In genomic region chr18:69947361-69948106, GRCh38 we compare ENCODE assay signal across 8 cellular contexts. TPM values are rescaled to one million over a fixed set of nuclear protein-coding genes. Genes with fewer than 3 reads are reported as not detected.
DNase-seq lines count a peak whose midpoint lies in the region; ATAC-seq and TF ChIP-seq lines count a peak whose summit lies in the region.

CD226 (minus strand) TSS chr18:69947873; CDS start chr18:69947406, 467 bp downstream.

- peaks cover 60% of the 10 kb centered on the region for H3K4me1 Mint-ChIP-seq in activated T-helper 2 cell treated with anti-CD3 and anti-CD28 coated beads, Interferon-gamma antibody, Interleukin-2, Interleukin-4, amounts not matched to agents 10 μg/mL and 5 μg/mL and 100 μg/mL, durations not matched to agents 14 hours and 24 hours and 36 hours (ENCODE audit: low read depth)

- H3K4me3 Mint-ChIP-seq in activated T-helper 2 cell treated with anti-CD3 and anti-CD28 coated beads, Interferon-gamma antibody, Interleukin-2, Interleukin-4, amounts not matched to agents 10 μg/mL and 5 μg/mL and 100 μg/mL, durations not matched to agents 14 hours and 24 hours and 36 hours (ENCODE audit: low read depth): no peak within 1 kb of the TSS

- intact Hi-C loops in activated T-helper 2 cell treated with anti-CD3 and anti-CD28 coated beads, Interferon-gamma antibody, Interleukin-2, Interleukin-4, amounts not matched to agents 10 μg/mL and 5 μg/mL and 100 μg/mL, durations not matched to agents 14 hours and 24 hours and 36 hours (cut with micrococcal nuclease): no loop called here
- intact Hi-C loops in dorsolateral prefrontal cortex (cut with DNase I): no loop called here

- H3K36me3 Mint-ChIP-seq in activated T-helper 2 cell treated with anti-CD3 and anti-CD28 coated beads, Interferon-gamma antibody, Interleukin-2, Interleukin-4, amounts not matched to agents 10 μg/mL and 5 μg/mL and 100 μg/mL, durations not matched to agents 14 hours and 24 hours and 36 hours (ENCODE audit: low read depth): peaks cover 60% of the 10 kb centered on the region

- H3K27me3 Mint-ChIP-seq in activated T-helper 2 cell treated with anti-CD3 and anti-CD28 coated beads, Interferon-gamma antibody, Interleukin-2, Interleukin-4, amounts not matched to agents 10 μg/mL and 5 μg/mL and 100 μg/mL, durations not matched to agents 14 hours and 24 hours and 36 hours (ENCODE audit: low read depth): no peaks in the 10 kb centered on the region

- ATAC-seq in HG03280 (IDR thresholded peaks at IDR 0.05; ENCODE audit: unreplicated experiment): peak; percentile 42

- H3K27ac ChIP-seq in dorsolateral prefrontal cortex: no peak within 1 kb of the TSS

- TF ChIP-seq CTCF in foreskin fibroblast (IDR thresholded peaks at IDR 0.05; ENCODE audit: low read depth, low read length) (no peak), dorsolateral prefrontal cortex (IDR thresholded peaks at IDR 0.05 in 54 of 56, conservative IDR thresholded peaks at IDR 0.05 in 2 of 56; ENCODE audit: low read depth in 1 of 56, partially characterized antibody in 56 of 56) (no peak)

- peak; percentile 45 for TF ChIP-seq POLR2A in GM19099 (IDR thresholded peaks at IDR 0.05; ENCODE audit: extremely low read depth, insufficient read length, low read depth)

- no peak within 1 kb of the TSS for H3K4me3 ChIP-seq in foreskin fibroblast (ENCODE audit: low read depth in 1 of 2, low read length in 2 of 2)
- no peak within 1 kb of the TSS for H3K4me3 ChIP-seq in dorsolateral prefrontal cortex

- peak; percentile 71 for DNase-seq in CD1c-positive myeloid dendritic cell (ENCODE audit: extremely low spot score)
- peak; percentile 32 for DNase-seq in activated T-helper 2 cell treated with anti-CD3 and anti-CD28 coated beads, Interferon-gamma antibody, Interleukin-2, Interleukin-4, amounts not matched to agents 10 μg/mL and 5 μg/mL and 100 μg/mL, durations not matched to agents 14 hours and 24 hours and 36 hours (ENCODE audit: low spot score)
- no peak for DNase-seq in foreskin fibroblast
- DNase-seq in cortex of kidney (lab: John Stamatoyannopoulos, UW): no peak
- DNase-seq in NCI-H524 treated with DMSO at 0.1 percent for 48 hours (lab: John Stamatoyannopoulos, UW): no peak
- DNase-seq in dorsolateral prefrontal cortex: no peak

- H3K27ac Mint-ChIP-seq in activated T-helper 2 cell treated with anti-CD3 and anti-CD28 coated beads, Interferon-gamma antibody, Interleukin-2, Interleukin-4, amounts not matched to agents 10 μg/mL and 5 μg/mL and 100 μg/mL, durations not matched to agents 14 hours and 24 hours and 36 hours: no peak within 1 kb of the TSS

- peaks cover 26% of the 10 kb centered on the region for H3K9me3 Mint-ChIP-seq in activated T-helper 2 cell treated with anti-CD3 and anti-CD28 coated beads, Interferon-gamma antibody, Interleukin-2, Interleukin-4, amounts not matched to agents 10 μg/mL and 5 μg/mL and 100 μg/mL, durations not matched to agents 14 hours and 24 hours and 36 hours

- H3K27me3 ChIP-seq in dorsolateral prefrontal cortex: no peaks in the 10 kb centered on the region

RNA-seq across cellular contexts. Expression of gene CD226, which starts in this region (rescaled TPM):
- total RNA-seq in activated T-helper 2 cell treated with anti-CD3 and anti-CD28 coated beads, Interferon-gamma antibody, Interleukin-2, Interleukin-4, amounts not matched to agents 10 μg/mL and 5 μg/mL and 100 μg/mL, durations not matched to agents 14 hours and 24 hours and 36 hours: 81.5 and 85.3 TPM in 2 replicates
- 1 to 10 TPM in 119 of 120 experiments, under 1 TPM in 1; 0.98 to 6.9 (median 3.0) TPM for total RNA-seq in dorsolateral prefrontal cortex

Comparison
In these comparisons a context has a peak if more than half of its experiments do, and no peak if none do; other contexts are left out.
1. RNA of gene CD226 (total RNA-seq): 81.5 to 85.3 TPM in activated T-helper 2 cell treated with anti-CD3 and anti-CD28 coated beads, Interferon-gamma antibody, Interleukin-2, Interleukin-4, amounts not matched to agents 10 μg/mL and 5 μg/mL and 100 μg/mL, durations not matched to agents 14 hours and 24 hours and 36 hours; 0.98 to 6.9 TPM in dorsolateral prefrontal cortex; every median in the first group is over 10 times any median in the second.
2. DNase-seq: peak in CD1c-positive myeloid dendritic cell (single experiment) and activated T-helper 2 cell treated with anti-CD3 and anti-CD28 coated beads, Interferon-gamma antibody, Interleukin-2, Interleukin-4, amounts not matched to agents 10 μg/mL and 5 μg/mL and 100 μg/mL, durations not matched to agents 14 hours and 24 hours and 36 hours (single experiment); none in foreskin fibroblast (0 of 2), cortex of kidney (single experiment), NCI-H524 treated with DMSO at 0.1 percent for 48 hours (single experiment) and dorsolateral prefrontal cortex (0 of 10).